In the genomic region with DNA sequence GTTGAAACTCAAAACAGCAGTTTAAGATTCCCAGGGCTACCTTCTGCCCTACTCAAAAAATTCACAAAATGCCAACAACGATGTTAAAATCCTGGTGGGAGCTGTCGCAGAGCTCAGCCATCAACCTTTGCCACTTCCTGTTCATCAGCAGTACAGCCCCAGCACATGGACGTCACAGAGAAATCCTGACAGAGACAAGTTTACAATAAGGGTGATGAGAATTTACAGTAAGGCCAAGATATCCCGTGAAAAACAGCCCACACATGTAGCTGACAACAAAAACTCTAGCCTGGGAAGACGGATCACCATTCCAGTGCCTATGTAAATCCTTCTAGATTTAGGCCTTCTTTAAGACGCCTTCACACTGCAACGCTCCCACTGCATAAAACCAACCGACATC, we compare ENCODE assay signal across 11 cellular contexts. TPM values are rescaled to one million over a fixed set of nuclear protein-coding genes. Genes with fewer than 3 reads are reported as not detected.
DNase-seq lines count a peak whose midpoint lies in the region; ATAC-seq lines count a peak whose summit lies in the region.
"Had no signal": no experiment of that assay in that cellular context is flagged by ENCODE, and none has a peak within 500 bp of the region (broad histone marks: within the 10 kb centered on the region; RNA-seq: fewer than 3 reads in every experiment).

No MANE protein-coding gene starts in this region.

- H3K4me1 Mint-ChIP-seq in stimulated activated naive CD8-positive, alpha-beta T cell treated with anti-CD3 and anti-CD28 coated beads, Interleukin-15, Interleukin-2, amounts not matched to agents 100 ng/mL and 50 ng/mL, for 24 hours (ENCODE audit: low read depth): peaks cover 49% of the 10 kb centered on the region
- peaks cover 30% of the 10 kb centered on the region for H3K4me1 Mint-ChIP-seq in activated naive CD8-positive, alpha-beta T cell treated with anti-CD3 and anti-CD28 coated beads, Interleukin-2, amount 10 ng/mL, durations not matched to agents 7 days and 5 days
- H3K4me1 Mint-ChIP-seq in naive thymus-derived CD8-positive, alpha-beta T cell: peaks cover 34 to 70% (median 61%) of the 10 kb centered on the region in 4 donors

- POLR2A ChIA-PET in activated naive CD8-positive, alpha-beta T cell treated with anti-CD3 and anti-CD28 coated beads, Interleukin-2, amount 10 ng/mL, durations not matched to agents 7 days and 5 days (lab: Charles Lee): interaction anchor here (0.5 to 1.3 kb wide), 3 partner anchors 10 to 72 kb away, joined by 3 to 5 read pairs (median 3); no protein-coding TSS in a partner anchor
- POLR2A ChIA-PET in naive thymus-derived CD8-positive, alpha-beta T cell (lab: Charles Lee): interaction anchor here (1.5 kb wide), 2 partner anchors 15 to 19 kb away, joined by 4 to 12 read pairs; partner anchors contain the start of gene USP22

- peak overlapping the region; percentile 59 for H3K27ac Mint-ChIP-seq in stimulated activated naive CD8-positive, alpha-beta T cell treated with anti-CD3 and anti-CD28 coated beads, Interleukin-15, Interleukin-2, amounts not matched to agents 100 ng/mL and 50 ng/mL, for 24 hours
- peak overlapping the region; percentile 58 for H3K27ac Mint-ChIP-seq in activated naive CD8-positive, alpha-beta T cell treated with anti-CD3 and anti-CD28 coated beads, Interleukin-2, amount 10 ng/mL, durations not matched to agents 7 days and 5 days
- peak overlapping the region; percentile 58 to 90 (median 80) for H3K27ac Mint-ChIP-seq in naive thymus-derived CD8-positive, alpha-beta T cell

- no peak overlapping the region for H3K4me3 Mint-ChIP-seq in stimulated activated naive CD8-positive, alpha-beta T cell treated with anti-CD3 and anti-CD28 coated beads, Interleukin-15, Interleukin-2, amounts not matched to agents 100 ng/mL and 50 ng/mL, for 24 hours
- H3K4me3 Mint-ChIP-seq in activated naive CD8-positive, alpha-beta T cell treated with anti-CD3 and anti-CD28 coated beads, Interleukin-2, amount 10 ng/mL, durations not matched to agents 7 days and 5 days: no peak overlapping the region
- H3K4me3 Mint-ChIP-seq in naive thymus-derived CD8-positive, alpha-beta T cell: peak overlapping the region in 8 of 10 donors; percentile 0 to 56 (median 44)

- no peaks in the 10 kb centered on the region for H3K27me3 Mint-ChIP-seq in stimulated activated naive CD8-positive, alpha-beta T cell treated with anti-CD3 and anti-CD28 coated beads, Interleukin-15, Interleukin-2, amounts not matched to agents 100 ng/mL and 50 ng/mL, for 24 hours
- H3K27me3 Mint-ChIP-seq in activated naive CD8-positive, alpha-beta T cell treated with anti-CD3 and anti-CD28 coated beads, Interleukin-2, amount 10 ng/mL, durations not matched to agents 7 days and 5 days: no peaks in the 10 kb centered on the region
- H3K27me3 Mint-ChIP-seq in naive thymus-derived CD8-positive, alpha-beta T cell: no peaks in the 10 kb centered on the region

- DNase-seq in stimulated activated naive CD8-positive, alpha-beta T cell treated with anti-CD3 and anti-CD28 coated beads, Interleukin-15, Interleukin-2, amounts not matched to agents 100 U/mL and 50 U/mL, for 24 hours: no peak
- DNase-seq in activated naive CD8-positive, alpha-beta T cell treated with anti-CD3 and anti-CD28 coated beads, Interleukin-2, amount 10 ng/mL, durations not matched to agents 7 days and 5 days: no peak
- peak in 2 of 10 donors; percentile 16 to 21 for DNase-seq in naive thymus-derived CD8-positive, alpha-beta T cell
- DNase-seq in SIG-M5 treated with dmso at 0.1 percent for 504 hours (lab: John Stamatoyannopoulos, UW; ENCODE audit: unreplicated experiment) (no peak), germinal center (ENCODE audit: low spot score) (no peak)
- DNase-seq: dermis blood vessel endothelial cell; stimulated activated CD4-positive, alpha-beta T cell treated with anti-CD3 and anti-CD28 coated beads, Interleukin-2, amount 100 ng/mL, for 24 hours had no signal

- no peaks in the 10 kb centered on the region for H3K9me3 Mint-ChIP-seq in stimulated activated naive CD8-positive, alpha-beta T cell treated with anti-CD3 and anti-CD28 coated beads, Interleukin-15, Interleukin-2, amounts not matched to agents 100 ng/mL and 50 ng/mL, for 24 hours
- H3K9me3 Mint-ChIP-seq in activated naive CD8-positive, alpha-beta T cell treated with anti-CD3 and anti-CD28 coated beads, Interleukin-2, amount 10 ng/mL, durations not matched to agents 7 days and 5 days: no peaks in the 10 kb centered on the region
- H3K9me3 Mint-ChIP-seq in naive thymus-derived CD8-positive, alpha-beta T cell: no peaks in the 10 kb centered on the region

- peaks cover 79% of the 10 kb centered on the region for H3K36me3 Mint-ChIP-seq in stimulated activated naive CD8-positive, alpha-beta T cell treated with anti-CD3 and anti-CD28 coated beads, Interleukin-15, Interleukin-2, amounts not matched to agents 100 ng/mL and 50 ng/mL, for 24 hours (ENCODE audit: low read depth)
- peaks cover 25% of the 10 kb centered on the region for H3K36me3 Mint-ChIP-seq in activated naive CD8-positive, alpha-beta T cell treated with anti-CD3 and anti-CD28 coated beads, Interleukin-2, amount 10 ng/mL, durations not matched to agents 7 days and 5 days
- H3K36me3 Mint-ChIP-seq in naive thymus-derived CD8-positive, alpha-beta T cell: peaks cover 0 to 86% (median 14%) of the 10 kb centered on the region in 3 donors

- no peak for ATAC-seq in stimulated activated naive CD8-positive, alpha-beta T cell treated with anti-CD3 and anti-CD28 coated beads, Interleukin-15, Interleukin-2, amounts not matched to agents 100 U/mL and 50 U/mL, for 24 hours
- no peak for ATAC-seq in activated naive CD8-positive, alpha-beta T cell treated with anti-CD3 and anti-CD28 coated beads, Interleukin-2, amount 10 ng/mL, durations not matched to agents 7 days and 5 days (ENCODE audit: low read depth)
- ATAC-seq in naive thymus-derived CD8-positive, alpha-beta T cell: peak; percentile 51 to 67
- no peak for ATAC-seq in GM19452 (IDR thresholded peaks at IDR 0.05; ENCODE audit: unreplicated experiment)
- no peak for ATAC-seq in HG02981 (IDR thresholded peaks at IDR 0.05; ENCODE audit: unreplicated experiment)
- ATAC-seq: Panc1 had no signal

RNA-seq across cellular contexts. Expression of gene USP22, which starts 18.8 kb away (rescaled TPM):
- total RNA-seq in activated naive CD8-positive, alpha-beta T cell treated with anti-CD3 and anti-CD28 coated beads, Interleukin-2, amount 10 ng/mL, durations not matched to agents 7 days and 5 days: 100 to 1,000 TPM; 138 to 146 TPM
- 100 to 1,000 TPM; 149 to 155 TPM for total RNA-seq in naive thymus-derived CD8-positive, alpha-beta T cell
- polyA plus RNA-seq in naive thymus-derived CD8-positive, alpha-beta T cell: 10 to 100 TPM; 33.6 to 40.3 (median 34.3) TPM

Comparison
In these comparisons a context has a peak if more than half of its experiments do, and no peak if none do; other contexts are left out.
1. H3K4me3 Mint-ChIP-seq: peak in naive thymus-derived CD8-positive, alpha-beta T cell (8 of 10); none in stimulated activated naive CD8-positive, alpha-beta T cell treated with anti-CD3 and anti-CD28 coated beads, Interleukin-15, Interleukin-2, amounts not matched to agents 100 ng/mL and 50 ng/mL, for 24 hours (single experiment) and activated naive CD8-positive, alpha-beta T cell treated with anti-CD3 and anti-CD28 coated beads, Interleukin-2, amount 10 ng/mL, durations not matched to agents 7 days and 5 days (single experiment).
2. ATAC-seq: peak in naive thymus-derived CD8-positive, alpha-beta T cell (2 of 2); none in stimulated activated naive CD8-positive, alpha-beta T cell treated with anti-CD3 and anti-CD28 coated beads, Interleukin-15, Interleukin-2, amounts not matched to agents 100 U/mL and 50 U/mL, for 24 hours (single experiment), activated naive CD8-positive, alpha-beta T cell treated with anti-CD3 and anti-CD28 coated beads, Interleukin-2, amount 10 ng/mL, durations not matched to agents 7 days and 5 days (single experiment), GM19452 (single experiment) and HG02981 (single experiment).
3. Peak in every context shown above with its lines, with median percentiles within 50 percentile points of each other: H3K27ac Mint-ChIP-seq.